Comparison of ENCODE assay signal across 8 cellular contexts in the genomic region with DNA sequence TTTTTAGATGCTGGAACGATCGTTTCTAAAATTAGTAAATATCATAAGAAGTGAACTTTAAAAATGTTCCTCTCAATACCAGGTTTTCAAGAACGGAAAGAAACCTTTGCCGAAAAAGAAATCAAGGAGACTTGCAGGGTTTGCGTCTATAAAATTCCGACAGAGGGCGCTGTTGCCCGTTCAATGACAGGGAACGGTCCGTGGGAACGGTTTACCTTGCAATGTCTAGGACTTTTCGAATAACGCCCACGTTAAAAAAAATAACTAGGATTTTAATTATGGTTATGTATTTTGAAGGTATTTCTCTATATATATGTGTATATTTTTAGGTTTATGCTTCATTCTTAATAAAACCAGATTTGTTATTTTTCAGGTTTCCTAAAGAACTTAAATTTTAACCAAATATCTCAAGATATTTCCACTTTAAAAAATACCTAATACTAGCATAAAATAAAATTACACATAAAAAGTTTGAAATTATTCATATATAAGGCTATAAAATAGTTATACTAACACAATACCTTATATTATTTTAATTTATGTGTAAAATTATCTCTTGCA. TPM values are rescaled to one million over a fixed set of nuclear protein-coding genes. Genes with fewer than 3 reads are reported as not detected.
DNase-seq lines count a peak whose midpoint lies in the region; ATAC-seq and TF ChIP-seq lines count a peak whose summit lies in the region.

No MANE protein-coding gene starts in this region.

- DNase-seq in NCI-H2081 (lab: John Stamatoyannopoulos, UW) (peak; percentile 65), NCI-H2081 treated with DMSO at 0.1 percent for 48 hours (lab: John Stamatoyannopoulos, UW) (no peak), HEK293T (ENCODE audit: extremely low spot score) (peak; percentile 55), MM.1S (peak; percentile 78), SKM-1 treated with dmso at 0.1 percent for 144 hours (lab: John Stamatoyannopoulos, UW; ENCODE audit: unreplicated experiment) (peak; percentile 55), astrocyte of the cerebellum (ENCODE audit: low read depth) (peak; percentile 66), hippocampal formation (lab: John Stamatoyannopoulos, UW) (peak; percentile 37 to 57), sciatic nerve (ENCODE audit: low spot score) (peak; percentile 89)

- no peaks in the 10 kb centered on the region for H3K4me1 ChIP-seq in MM.1S (ENCODE audit: low read length)

- peak overlapping the region; percentile 68 for H3K4me3 ChIP-seq in MM.1S (ENCODE audit: low read length)
- H3K4me3 ChIP-seq in astrocyte of the cerebellum (ENCODE audit: low read depth, low read length), result peak overlapping the region; percentile 44

- in situ Hi-C loops in astrocyte of the cerebellum (cut with HindIII; ENCODE audit: low sequenced_read_pairs), result no loop called here

- no peaks in the 10 kb centered on the region for H3K79me2 ChIP-seq in MM.1S (ENCODE audit: low read length)

- TF ChIP-seq CTCF in MM.1S (IDR thresholded peaks at IDR 0.05; ENCODE audit: low read length) (peak; percentile 67), astrocyte of the cerebellum (IDR thresholded peaks at IDR 0.05; ENCODE audit: low read depth, low read length, missing control alignments) (peak; percentile 74)

- H3K27me3 ChIP-seq in MM.1S (replicated peaks; ENCODE audit: insufficient read depth, low read length), result peaks cover 5% of the 10 kb centered on the region; the same call in 1 of the 2 replicates

- no peaks in the 10 kb centered on the region; the same call in 1 of the 2 replicates for H3F3A ChIP-seq in MM.1S (ENCODE audit: insufficient read depth, low read length)

- intact Hi-C loops in sciatic nerve (cut with DNase I), result loop anchor here (10.0 kb wide), 1 partner anchor 1149 kb away; no protein-coding TSS in a partner anchor

- ATAC-seq in sciatic nerve, result peak; percentile 74

- H3K36me3 ChIP-seq in MM.1S (replicated peaks; ENCODE audit: insufficient read depth, low read length), result no peaks in the 10 kb centered on the region

- no peak overlapping the region for H3K27ac ChIP-seq in MM.1S (ENCODE audit: low read length)

- H3K4me2 ChIP-seq in MM.1S (ENCODE audit: low read depth, low read length), result peak overlapping the region; percentile 79; the same call in 1 of the 2 replicates

- no peaks in the 10 kb centered on the region for H3K9me3 ChIP-seq in MM.1S (replicated peaks; ENCODE audit: insufficient read depth, low read length)

- POLR2A ChIA-PET in HEK293T (lab: Yijun Ruan, JAX), result no interaction called here

- CTCF ChIA-PET in HEK293T (lab: Yijun Ruan, JAX), result no interaction called here

- peak overlapping the region; percentile 94 for H2AFZ ChIP-seq in MM.1S (ENCODE audit: low read length)

- H3K9me2 ChIP-seq in MM.1S (replicated peaks; ENCODE audit: insufficient read depth, low read length), result no peaks in the 10 kb centered on the region

- H3K9ac ChIP-seq in MM.1S (ENCODE audit: low read length), result peak overlapping the region; percentile 20; the same call in 1 of the 2 replicates

- no peaks in the 10 kb centered on the region for H4K20me1 ChIP-seq in MM.1S (ENCODE audit: insufficient read depth, low read length)

TF ChIP-seq in HEK293T, 16 proteins besides CTCF, POLR2A, EP300 and RAD21:
- no peak for TF ChIP-seq NFRKB (IDR thresholded peaks at IDR 0.05)
- no peak for TF ChIP-seq FOXK2 (IDR thresholded peaks at IDR 0.05)
- no peak for TF ChIP-seq ARNT (IDR thresholded peaks at IDR 0.05)
- TF ChIP-seq LEF1 (IDR thresholded peaks at IDR 0.05; ENCODE audit: borderline replicate concordance), result no peak
- no peak for TF ChIP-seq TARDBP (IDR thresholded peaks at IDR 0.05)
- no peak for TF ChIP-seq ELF4 (IDR thresholded peaks at IDR 0.05)
- no peak for TF ChIP-seq PKNOX1 (IDR thresholded peaks at IDR 0.05)
- TF ChIP-seq FOXA1 (IDR thresholded peaks at IDR 0.05), result no peak
- TF ChIP-seq FOXM1 (IDR thresholded peaks at IDR 0.05; ENCODE audit: borderline replicate concordance), result no peak
- TF ChIP-seq BHLHE40 (IDR thresholded peaks at IDR 0.05; ENCODE audit: borderline replicate concordance), result no peak
- no peak for TF ChIP-seq ZNF384 (IDR thresholded peaks at IDR 0.05)
- TF ChIP-seq L3MBTL2 (conservative IDR thresholded peaks at IDR 0.05), result no peak
- no peak for TF ChIP-seq HDGF (IDR thresholded peaks at IDR 0.05; ENCODE audit: borderline replicate concordance)
- TF ChIP-seq SUZ12 (IDR thresholded peaks at IDR 0.05), result no peak
- no peak for TF ChIP-seq SP1 (IDR thresholded peaks at IDR 0.05)
- no peak for TF ChIP-seq CTBP1 (IDR thresholded peaks at IDR 0.05; ENCODE audit: borderline replicate concordance)

RNA-seq across cellular contexts. Expression of gene TFAP2B, which starts 2.5 kb away (rescaled TPM):
- not detected for total RNA-seq in sciatic nerve
